Comparison of ENCODE assay signal across 29 cellular contexts in the genomic region with DNA sequence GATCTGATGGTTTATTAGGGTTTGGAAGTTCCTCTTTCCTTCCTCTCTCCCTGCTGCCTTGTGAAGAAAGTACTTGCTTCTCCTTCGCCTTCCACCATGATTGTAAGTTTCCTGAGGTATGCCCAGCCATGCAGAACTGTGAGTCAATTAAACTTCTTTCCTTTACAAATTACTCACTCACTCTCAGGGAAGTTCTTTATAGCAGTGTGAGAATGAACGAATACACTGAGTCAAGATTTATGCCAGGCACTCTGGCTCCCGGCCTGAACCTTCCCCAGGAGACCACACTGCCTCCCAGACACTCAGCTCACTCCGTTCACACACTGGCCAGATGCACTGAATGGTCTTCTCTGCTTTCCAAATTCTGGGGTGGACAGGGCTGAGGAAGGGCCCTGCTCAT.
"Had no signal": no experiment of that assay in that cellular context is flagged by ENCODE, and none has a peak within 500 bp of the region (broad histone marks: within the 10 kb centered on the region; RNA-seq: fewer than 3 reads in every experiment).

No MANE protein-coding gene starts in this region.

- H3K4me3 ChIP-seq: cardiac muscle cell, Peyer's patch had no signal

- H3K4me1 Mint-ChIP-seq: activated CD4-positive, alpha-beta memory T cell treated with anti-CD3 and anti-CD28 coated beads, Interleukin-2, amount 10 ng/mL, durations not matched to agents 7 days and 5 days; activated naive CD8-positive, alpha-beta T cell treated with anti-CD3 and anti-CD28 coated beads for 36 hours; activated T-helper 17 cell treated with anti-CD3 and anti-CD28 coated beads, Interleukin-2, amount 50 U/mL, for 72 hours; T-cell had no signal

- DNase-seq: activated CD4-positive, alpha-beta memory T cell treated with anti-CD3 and anti-CD28 coated beads, Interleukin-2, amount 10 ng/mL, durations not matched to agents 7 days and 5 days; activated CD4-positive, alpha-beta T cell treated with anti-CD3 and anti-CD28 coated beads for 1 hour; activated CD4-positive, alpha-beta T cell treated with anti-CD3 and anti-CD28 coated beads for 48 hours; activated CD4-positive, CD25-positive, alpha-beta regulatory T cell; activated effector memory CD4-positive, alpha-beta T cell treated with anti-CD3 and anti-CD28 coated beads, Interleukin-2, amount 50 U/mL, for 16 hours; activated naive CD4-positive, alpha-beta T cell; activated naive CD4-positive, alpha-beta T cell treated with anti-CD3 and anti-CD28 coated beads, Interleukin-2, amount 50 U/mL, for 16 hours; activated naive CD8-positive, alpha-beta T cell treated with anti-CD3 and anti-CD28 coated beads for 36 hours; activated T-cell treated with anti-CD3 and anti-CD28 coated beads, Interleukin-2, amount 50 U/mL, for 1 hour; activated T-cell treated with anti-CD3 and anti-CD28 coated beads, Interleukin-2, amount 50 U/mL, for 72 hours; amniotic stem cell; aorta; MM.1S; NCI-H1092 treated with DMSO at 0.1 percent for 48 hours; NCI-H1417; NCI-H187 treated with DMSO at 0.1 percent for 48 hours; NCI-H2081 treated with DMSO at 0.1 percent for 48 hours; NCI-H226; NCI-H524 treated with DMSO at 0.1 percent for 48 hours; Peyer's patch; SIG-M5; T-cell; T-helper 17 cell; T-helper 9 cell had no signal

- H3K27me3 Mint-ChIP-seq: activated CD4-positive, alpha-beta memory T cell treated with anti-CD3 and anti-CD28 coated beads, Interleukin-2, amount 10 ng/mL, durations not matched to agents 7 days and 5 days had no signal

- ATAC-seq: activated T-cell treated with anti-CD3 and anti-CD28 coated beads, Interleukin-2, amount 50 U/mL, for 72 hours; activated T-helper 17 cell treated with anti-CD3 and anti-CD28 coated beads, Interleukin-2, amount 50 U/mL, for 72 hours; Right ventricle myocardium inferior; SK-N-SH treated with all-trans-retinoic acid at 6 μM for 48 hours; T-cell; T-helper 17 cell had no signal

- H3K4me3 Mint-ChIP-seq: activated CD4-positive, alpha-beta memory T cell treated with anti-CD3 and anti-CD28 coated beads, Interleukin-2, amount 10 ng/mL, durations not matched to agents 7 days and 5 days; activated naive CD8-positive, alpha-beta T cell treated with anti-CD3 and anti-CD28 coated beads for 36 hours; activated T-cell treated with anti-CD3 and anti-CD28 coated beads, Interleukin-2, amount 50 U/mL, for 72 hours; activated T-helper 17 cell treated with anti-CD3 and anti-CD28 coated beads, Interleukin-2, amount 50 U/mL, for 72 hours; T-cell; T-helper 17 cell had no signal

- H3K9me3 Mint-ChIP-seq: activated CD4-positive, alpha-beta memory T cell treated with anti-CD3 and anti-CD28 coated beads, Interleukin-2, amount 10 ng/mL, durations not matched to agents 7 days and 5 days; activated T-cell treated with anti-CD3 and anti-CD28 coated beads, Interleukin-2, amount 50 U/mL, for 72 hours; activated T-helper 17 cell treated with anti-CD3 and anti-CD28 coated beads, Interleukin-2, amount 50 U/mL, for 72 hours; T-cell had no signal

- H3K27ac Mint-ChIP-seq: activated CD4-positive, alpha-beta memory T cell treated with anti-CD3 and anti-CD28 coated beads, Interleukin-2, amount 10 ng/mL, durations not matched to agents 7 days and 5 days; activated naive CD8-positive, alpha-beta T cell treated with anti-CD3 and anti-CD28 coated beads for 36 hours; activated T-cell treated with anti-CD3 and anti-CD28 coated beads, Interleukin-2, amount 50 U/mL, for 72 hours; activated T-helper 17 cell treated with anti-CD3 and anti-CD28 coated beads, Interleukin-2, amount 50 U/mL, for 72 hours; T-cell; T-helper 17 cell had no signal

- H3K36me3 Mint-ChIP-seq: activated naive CD8-positive, alpha-beta T cell treated with anti-CD3 and anti-CD28 coated beads for 36 hours; T-cell had no signal

- H3K36me3 ChIP-seq: cardiac muscle cell, Peyer's patch, WERI-Rb-1 had no signal

- H3K27me3 ChIP-seq: cardiac muscle cell, Peyer's patch had no signal
